15 cellular contexts compared by ENCODE assay signal in the genomic region with DNA sequence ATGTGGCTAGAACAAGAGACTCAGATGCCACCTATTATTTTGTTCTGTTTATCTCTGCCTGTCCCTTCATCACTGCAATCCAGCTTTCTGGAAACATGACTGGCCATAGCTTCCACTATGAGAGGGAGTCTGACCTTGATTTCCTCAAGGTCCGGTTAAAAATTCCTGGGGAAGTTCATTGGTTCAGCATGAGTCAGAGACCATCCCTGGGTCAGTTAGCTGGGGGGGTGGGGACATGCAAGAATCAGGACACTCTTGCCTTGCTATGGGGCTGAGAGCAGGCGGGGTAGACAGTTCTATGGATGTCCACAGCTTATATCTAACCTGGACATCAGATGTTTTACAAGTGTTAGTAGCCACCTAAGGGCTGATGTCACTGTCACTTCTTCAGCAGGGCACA.
DNase-seq lines count a peak whose midpoint lies in the region; TF ChIP-seq lines count a peak whose summit lies in the region.
"Had no signal": no experiment of that assay in that cellular context is flagged by ENCODE, and none has a peak within 500 bp of the region (broad histone marks: within the 10 kb centered on the region; RNA-seq: fewer than 3 reads in every experiment).

No MANE protein-coding gene starts in this region.

- BruUV-seq in MCF 10A (replicated peaks; lab: Mats Ljungman, UMichigan) (no TSS peak), mammary epithelial cell (replicated peaks; lab: Mats Ljungman, UMichigan) (no TSS peak)

- CTCF ChIA-PET in MCF 10A (lab: Yijun Ruan, JAX) = interaction anchor here (0.5 to 1.7 kb wide), 3 partner anchors 13 to 173 kb away, joined by 3 to 5 read pairs (median 5); no protein-coding TSS in a partner anchor
- CTCF ChIA-PET in mammary epithelial cell (lab: Charles Lee; ENCODE audit: low non-redundant PET) = no interaction called here

- no peak overlapping the region for H3K9ac ChIP-seq in mammary epithelial cell (ENCODE audit: insufficient read depth, low read length)

- peaks cover 8% of the 10 kb centered on the region for H3K4me1 Mint-ChIP-seq in MCF 10A (ENCODE audit: insufficient read depth, unreplicated experiment)
- H3K4me1 Mint-ChIP-seq: neural crest cell had no signal

- WGBS in mammary epithelial cell (ENCODE audit: low coverage, missing lambda C conversion rate) = 50% methylated on average over 2 of the region's 2 CpGs

- no peaks in the 10 kb centered on the region for H3K36me3 Mint-ChIP-seq in MCF 10A (ENCODE audit: insufficient read depth, unreplicated experiment)

- H3K4me3 Mint-ChIP-seq in MCF 10A (ENCODE audit: unreplicated experiment) = no peak overlapping the region
- H3K4me3 Mint-ChIP-seq: neural crest cell had no signal

- H3K27me3 ChIP-seq in mammary epithelial cell (ENCODE audit: insufficient read depth, low read length) (peaks cover 13% of the 10 kb centered on the region), H7 (ENCODE audit: control insufficient read depth, insufficient read depth, low read length) (no peaks in the 10 kb centered on the region)

- no peaks in the 10 kb centered on the region for H3K4me1 ChIP-seq in mammary epithelial cell (ENCODE audit: insufficient read depth, low read length)
- H3K4me1 ChIP-seq: lower lobe of right lung had no signal

- peak; percentile 18 for DNase-seq in MCF 10A (ENCODE audit: unreplicated experiment)
- no peak for DNase-seq in mammary epithelial cell
- peak; percentile 31 for DNase-seq in astrocyte of the hippocampus (ENCODE audit: low read depth, low spot score)
- DNase-seq in islet precursor cell = peak; percentile 84
- no peak for DNase-seq in occipital lobe (lab: John Stamatoyannopoulos, UW)
- no peak for DNase-seq in C1 segment of cervical spinal cord (lab: John Stamatoyannopoulos, UW)
- no peak for DNase-seq in H7
- DNase-seq in OCI-M2 (lab: John Stamatoyannopoulos, UW; ENCODE audit: unreplicated experiment) = no peak
- DNase-seq: activated CD8-positive, alpha-beta memory T cell treated with anti-CD3 and anti-CD28 coated beads for 24 hours; activated gamma-delta T cell; COR-L47; lower lobe of right lung had no signal

- H3K9me3 Mint-ChIP-seq in MCF 10A (ENCODE audit: unreplicated experiment) = no peaks in the 10 kb centered on the region
- H3K9me3 Mint-ChIP-seq: neural crest cell had no signal

- H3K36me3 ChIP-seq in mammary epithelial cell (ENCODE audit: insufficient read depth, low read length) = no peaks in the 10 kb centered on the region
- H3K36me3 ChIP-seq in H7 (replicated peaks; ENCODE audit: control insufficient read depth, insufficient read depth, low read length) = no peaks in the 10 kb centered on the region
- H3K36me3 ChIP-seq: lower lobe of right lung had no signal

- H3K4me2 ChIP-seq in mammary epithelial cell (ENCODE audit: insufficient read depth, low read depth, low read length) = no peak overlapping the region
- H3K4me2 ChIP-seq: smooth muscle cell had no signal

- dilution Hi-C loops in mammary epithelial cell (cut with HindIII; ENCODE audit: low sequenced_read_pairs) = no loop called here

- in situ Hi-C loops in mammary epithelial cell (cut with MboI; ENCODE audit: low sequenced_read_pairs in 2 of 2) = no loop called here

- H2AFZ ChIP-seq in mammary epithelial cell (ENCODE audit: low read depth, low read length) = no peak overlapping the region

- no peak overlapping the region for H3K27ac ChIP-seq in mammary epithelial cell (ENCODE audit: insufficient read depth, low read depth, low read length)
- H3K27ac ChIP-seq: 22Rv1, lower lobe of right lung had no signal

- no peak overlapping the region for H3K4me3 ChIP-seq in mammary epithelial cell (replicated peaks in 1 of 3; ENCODE audit: insufficient read depth in 1 of 3, low read depth in 2 of 3, low read length in 3 of 3)
- H3K4me3 ChIP-seq in H7 (ENCODE audit: insufficient read depth, low read depth, low read length) = no peak overlapping the region
- H3K4me3 ChIP-seq: lower lobe of right lung, smooth muscle cell had no signal

- intact Hi-C loops in MCF 10A (cut with micrococcal nuclease) (no loop called here), mammary epithelial cell (cut with micrococcal nuclease) (no loop called here)

- H3K79me2 ChIP-seq in mammary epithelial cell (ENCODE audit: insufficient read depth, low read length) = no peaks in the 10 kb centered on the region

- H3K27ac Mint-ChIP-seq in MCF 10A (ENCODE audit: low read depth, unreplicated experiment) = no peak overlapping the region

- POLR2A ChIA-PET in MCF 10A (lab: Yijun Ruan, JAX) = no interaction called here

- peaks cover 31% of the 10 kb centered on the region for H3K27me3 Mint-ChIP-seq in MCF 10A (ENCODE audit: insufficient read depth, unreplicated experiment)

- no peaks in the 10 kb centered on the region for H3K9me3 ChIP-seq in mammary epithelial cell (replicated peaks; ENCODE audit: insufficient read depth, low read length)
- H3K9me3 ChIP-seq: lower lobe of right lung had no signal

- no peak for TF ChIP-seq CTCF in MCF 10A (IDR thresholded peaks at IDR 0.05; ENCODE audit: unreplicated experiment)
- TF ChIP-seq CTCF in mammary epithelial cell (conservative IDR thresholded peaks at IDR 0.05 in 1 of 2, IDR thresholded peaks at IDR 0.05 in 1 of 2; ENCODE audit: extremely low read depth in 1 of 2, insufficient read depth in 1 of 2, low read depth in 1 of 2, low read length in 2 of 2) = no peak

- H4K20me1 ChIP-seq in mammary epithelial cell (ENCODE audit: insufficient read depth, low read length) = no peaks in the 10 kb centered on the region

Comparison
In these comparisons a context has a peak if more than half of its experiments do, and no peak if none do; other contexts are left out.
1. DNase-seq: peak in MCF 10A (single experiment), astrocyte of the hippocampus (single experiment) and islet precursor cell (single experiment); none in mammary epithelial cell (single experiment), occipital lobe (single experiment), C1 segment of cervical spinal cord (0 of 14), H7 (single experiment) and OCI-M2 (single experiment).